15 cellular contexts compared by ENCODE assay signal in genomic region chr3:173009410-173009809, GRCh38.
"Had no signal": no experiment of that assay in that cellular context is flagged by ENCODE, and none has a peak within 500 bp of the region (broad histone marks: within the 10 kb centered on the region; RNA-seq: fewer than 3 reads in every experiment).

No MANE protein-coding gene starts in this region.

- H3K36me3 ChIP-seq: gastroesophageal sphincter, tibial artery, uterus had no signal

- H3K27ac ChIP-seq: body of pancreas, epithelial cell of prostate, gastroesophageal sphincter, tibial artery, uterus had no signal

- H3K27ac Mint-ChIP-seq: activated naive CD4-positive, alpha-beta T cell treated with anti-CD3 and anti-CD28 coated beads, Interleukin-2, amount 50 U/mL, for 72 hours had no signal

- H3K4me1 Mint-ChIP-seq: central memory CD8-positive, alpha-beta T cell had no signal

- H3K27me3 ChIP-seq: body of pancreas, gastroesophageal sphincter, tibial artery had no signal

- H3K36me3 Mint-ChIP-seq: activated naive CD4-positive, alpha-beta T cell treated with anti-CD3 and anti-CD28 coated beads, Interleukin-2, amount 50 U/mL, for 72 hours had no signal

- H3K9me3 ChIP-seq: body of pancreas, gastroesophageal sphincter, tibial artery, uterus had no signal

- H3K4me3 Mint-ChIP-seq: central memory CD8-positive, alpha-beta T cell had no signal

- ATAC-seq: activated naive CD4-positive, alpha-beta T cell treated with anti-CD3 and anti-CD28 coated beads, Interleukin-2, amount 50 U/mL, for 72 hours; body of pancreas; gastroesophageal sphincter; left ventricle myocardium superior had no signal

- H3K4me1 ChIP-seq: gastroesophageal sphincter, tibial artery, uterus had no signal

- H3K27me3 Mint-ChIP-seq: central memory CD8-positive, alpha-beta T cell had no signal

- H3K4me3 ChIP-seq: body of pancreas, gastroesophageal sphincter, tibial artery, uterus had no signal

- DNase-seq: activated CD4-positive, alpha-beta T cell treated with anti-CD3 and anti-CD28 coated beads, Interleukin-2, amount 50 U/mL, for 4 hours; activated CD4-positive, CD25-positive, alpha-beta regulatory T cell treated with anti-CD3 and anti-CD28 coated beads, Interleukin-2, amount 50 U/mL, for 72 hours; activated effector memory CD4-positive, alpha-beta T cell treated with anti-CD3 and anti-CD28 coated beads, Interleukin-2, amount 50 U/mL, for 16 hours; activated T-cell treated with anti-CD3 and anti-CD28 coated beads, Interleukin-2, amount 50 U/mL, for 1 hour; amniotic stem cell; body of pancreas; effector memory CD4-positive, alpha-beta T cell; left ventricle myocardium superior; retina; uterus had no signal

- H3K9me3 Mint-ChIP-seq: central memory CD8-positive, alpha-beta T cell had no signal
